Comparison of ENCODE assay signal across 11 cellular contexts in genomic region chr5:78611161-78611605, GRCh38. TPM values are rescaled to one million over a fixed set of nuclear protein-coding genes. Genes with fewer than 3 reads are reported as not detected.
A peak's percentile ranks its signal among the peaks of the same experiment; 100 is the strongest.
DNase-seq lines count a peak whose midpoint lies in the region; ATAC-seq and TF ChIP-seq lines count a peak whose summit lies in the region.
"Had no signal": no experiment of that assay in that cellular context is flagged by ENCODE, and none has a peak within 500 bp of the region (broad histone marks: within the 10 kb centered on the region; RNA-seq: fewer than 3 reads in every experiment).

No MANE protein-coding gene starts in this region.

- no peaks in the 10 kb centered on the region for H3K9me3 Mint-ChIP-seq in nephron progenitor cell
- H3K9me3 Mint-ChIP-seq: activated T-helper 1 cell treated with anti-CD3 and anti-CD28 coated beads, Interleukin-12 subunit alpha, Interleukin-12 subunit beta, Interleukin-2, Interleukin-4 antibody, amounts not matched to agents 30 ng/mL and 10 ng/mL and 1 ng/mL, durations not matched to agents 14 hours and 24 hours and 36 hours; central memory CD8-positive, alpha-beta T cell had no signal

- peak overlapping the region; percentile 81 for H3K27ac ChIP-seq in cardiac muscle cell
- H3K27ac ChIP-seq: KMS-11 had no signal

- no peak overlapping the region for H3K4me3 ChIP-seq in NT2/D1 (ENCODE audit: insufficient read length, low read depth)
- no peak overlapping the region for H3K4me3 ChIP-seq in cardiac muscle cell

- peaks cover 94% of the 10 kb centered on the region for H3K4me1 Mint-ChIP-seq in nephron progenitor cell
- H3K4me1 Mint-ChIP-seq: central memory CD8-positive, alpha-beta T cell had no signal

- peak overlapping the region; percentile 57 for H3K4me3 Mint-ChIP-seq in nephron progenitor cell
- H3K4me3 Mint-ChIP-seq: activated T-helper 1 cell treated with anti-CD3 and anti-CD28 coated beads, Interleukin-12 subunit alpha, Interleukin-12 subunit beta, Interleukin-2, Interleukin-4 antibody, amounts not matched to agents 30 ng/mL and 10 ng/mL and 1 ng/mL, durations not matched to agents 14 hours and 24 hours and 36 hours; central memory CD8-positive, alpha-beta T cell had no signal

- peaks cover 50% of the 10 kb centered on the region for H3K36me3 Mint-ChIP-seq in nephron progenitor cell (ENCODE audit: low read depth)

- peak overlapping the region; percentile 98 for H3K27ac Mint-ChIP-seq in nephron progenitor cell
- H3K27ac Mint-ChIP-seq: activated T-helper 1 cell treated with anti-CD3 and anti-CD28 coated beads, Interleukin-12 subunit alpha, Interleukin-12 subunit beta, Interleukin-2, Interleukin-4 antibody, amounts not matched to agents 30 ng/mL and 10 ng/mL and 1 ng/mL, durations not matched to agents 14 hours and 24 hours and 36 hours had no signal

- TF ChIP-seq CTCF in cardiac muscle cell (IDR thresholded peaks at IDR 0.05; ENCODE audit: low read depth, low read length) (no peak), nephron progenitor cell (IDR thresholded peaks at IDR 0.05) (no peak)

- no peak overlapping the region for H3K9ac ChIP-seq in NT2/D1 (ENCODE audit: insufficient read length, low read depth)
- H3K9ac ChIP-seq: KMS-11 had no signal

- H3K36me3 ChIP-seq in NT2/D1 (ENCODE audit: insufficient read depth, insufficient read length, low read length) (peaks cover 17% of the 10 kb centered on the region), cardiac muscle cell (peaks cover 34% of the 10 kb centered on the region)

- H3K9me3 ChIP-seq in NT2/D1 (ENCODE audit: insufficient read depth, low read length) (no peaks in the 10 kb centered on the region), cardiac muscle cell (ENCODE audit: low read depth) (no peaks in the 10 kb centered on the region)

- no peaks in the 10 kb centered on the region for H3K27me3 Mint-ChIP-seq in nephron progenitor cell (ENCODE audit: low read depth, poor library complexity)
- H3K27me3 Mint-ChIP-seq: central memory CD8-positive, alpha-beta T cell had no signal

- H3K4me1 ChIP-seq in NT2/D1 (ENCODE audit: insufficient read depth, insufficient read length) (peaks cover 12% of the 10 kb centered on the region), cardiac muscle cell (ENCODE audit: low read depth) (peaks cover 64% of the 10 kb centered on the region)

- no peaks in the 10 kb centered on the region for H3K27me3 ChIP-seq in NT2/D1 (ENCODE audit: insufficient read depth, insufficient read length)
- no peaks in the 10 kb centered on the region for H3K27me3 ChIP-seq in cardiac muscle cell

- no peak for ATAC-seq in HG03432 (IDR thresholded peaks at IDR 0.05; ENCODE audit: unreplicated experiment)
- no peak for ATAC-seq in GM19452 (IDR thresholded peaks at IDR 0.05; ENCODE audit: unreplicated experiment)

- peak; percentile 58 for DNase-seq in A172 (ENCODE audit: low spot score)
- peak; percentile 55 for DNase-seq in NT2/D1 (ENCODE audit: low read depth, low spot score)
- no peak for DNase-seq in cardiac muscle cell (ENCODE audit: low read depth in 1 of 2, low spot score in 1 of 2)
- DNase-seq in nephron progenitor cell = no peak
- no peak for DNase-seq in DMS53 (lab: John Stamatoyannopoulos, UW)
- DNase-seq in stimulated activated CD4-positive, alpha-beta T cell treated with anti-CD3 and anti-CD28 coated beads, Interleukin-4, amount 100 ng/mL, for 4 hours = no peak

RNA-seq across cellular contexts. Expression of gene LHFPL2, which starts 37.4 kb away (rescaled TPM):
- 42.3 and 48.8 TPM in 2 replicates for total RNA-seq in A172 (2014; rRNA removed; shearing (Covaris generic))
- total RNA-seq in cardiac muscle cell = 126 TPM in 2 replicates
- polyA plus RNA-seq in cardiac muscle cell = 96.6 and 101 TPM in 2 replicates

Comparison
In these comparisons a context has a peak if more than half of its experiments do, and no peak if none do; other contexts are left out.
1. DNase-seq: peak in A172 (single experiment) and NT2/D1 (single experiment); none in cardiac muscle cell (0 of 2), nephron progenitor cell (single experiment), DMS53 (single experiment) and stimulated activated CD4-positive, alpha-beta T cell treated with anti-CD3 and anti-CD28 coated beads, Interleukin-4, amount 100 ng/mL, for 4 hours (0 of 2).